Comparison of ENCODE assay signal across 1 cellular context in the genomic region with DNA sequence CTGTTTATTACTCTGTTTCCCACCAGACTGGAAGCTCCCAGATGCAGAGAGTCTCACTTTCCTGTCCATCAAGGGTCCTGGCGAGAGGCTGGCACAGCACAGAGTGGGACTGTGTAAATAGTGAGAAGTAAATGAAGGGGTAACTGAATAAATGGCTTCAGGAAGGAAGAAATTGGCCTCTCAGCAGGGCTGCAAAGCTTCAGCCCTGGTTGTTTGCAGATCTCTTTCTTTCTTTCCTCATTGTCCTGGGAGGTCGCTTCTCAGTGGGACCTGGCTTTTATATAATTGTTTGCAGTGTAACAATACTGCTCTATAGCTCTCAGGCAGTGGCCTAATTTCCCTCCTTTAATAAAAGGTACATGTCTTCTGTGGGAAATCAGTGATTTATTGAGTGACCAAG.
TF ChIP-seq lines count a peak whose summit lies in the region.

No MANE protein-coding gene starts in this region.

TF ChIP-seq in GM23338, 12 proteins besides CTCF, POLR2A, EP300 and RAD21 (continued from another document):
- TF ChIP-seq, protein P1, sequence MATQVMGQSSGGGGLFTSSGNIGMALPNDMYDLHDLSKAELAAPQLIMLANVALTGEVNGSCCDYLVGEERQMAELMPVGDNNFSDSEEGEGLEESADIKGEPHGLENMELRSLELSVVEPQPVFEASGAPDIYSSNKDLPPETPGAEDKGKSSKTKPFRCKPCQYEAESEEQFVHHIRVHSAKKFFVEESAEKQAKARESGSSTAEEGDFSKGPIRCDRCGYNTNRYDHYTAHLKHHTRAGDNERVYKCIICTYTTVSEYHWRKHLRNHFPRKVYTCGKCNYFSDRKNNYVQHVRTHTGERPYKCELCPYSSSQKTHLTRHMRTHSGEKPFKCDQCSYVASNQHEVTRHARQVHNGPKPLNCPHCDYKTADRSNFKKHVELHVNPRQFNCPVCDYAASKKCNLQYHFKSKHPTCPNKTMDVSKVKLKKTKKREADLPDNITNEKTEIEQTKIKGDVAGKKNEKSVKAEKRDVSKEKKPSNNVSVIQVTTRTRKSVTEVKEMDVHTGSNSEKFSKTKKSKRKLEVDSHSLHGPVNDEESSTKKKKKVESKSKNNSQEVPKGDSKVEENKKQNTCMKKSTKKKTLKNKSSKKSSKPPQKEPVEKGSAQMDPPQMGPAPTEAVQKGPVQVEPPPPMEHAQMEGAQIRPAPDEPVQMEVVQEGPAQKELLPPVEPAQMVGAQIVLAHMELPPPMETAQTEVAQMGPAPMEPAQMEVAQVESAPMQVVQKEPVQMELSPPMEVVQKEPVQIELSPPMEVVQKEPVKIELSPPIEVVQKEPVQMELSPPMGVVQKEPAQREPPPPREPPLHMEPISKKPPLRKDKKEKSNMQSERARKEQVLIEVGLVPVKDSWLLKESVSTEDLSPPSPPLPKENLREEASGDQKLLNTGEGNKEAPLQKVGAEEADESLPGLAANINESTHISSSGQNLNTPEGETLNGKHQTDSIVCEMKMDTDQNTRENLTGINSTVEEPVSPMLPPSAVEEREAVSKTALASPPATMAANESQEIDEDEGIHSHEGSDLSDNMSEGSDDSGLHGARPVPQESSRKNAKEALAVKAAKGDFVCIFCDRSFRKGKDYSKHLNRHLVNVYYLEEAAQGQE (IDR thresholded peaks at IDR 0.05; ENCODE audit: unreplicated experiment), result no peak
- TF ChIP-seq ZNF114 (CRISPR knock-in tag; IDR thresholded peaks at IDR 0.05) (no peak), STAT1 (IDR thresholded peaks at IDR 0.05; ENCODE audit: unreplicated experiment) (no peak)
